18 cellular contexts compared by ENCODE assay signal in genomic region chr6:71410681-71411080, GRCh38.
DNase-seq lines count a peak whose midpoint lies in the region; FAIRE-seq and TF ChIP-seq lines count a peak whose summit lies in the region.
"Had no signal": no experiment of that assay in that cellular context is flagged by ENCODE, and none has a peak within 500 bp of the region (broad histone marks: within the 10 kb centered on the region; RNA-seq: fewer than 3 reads in every experiment).

No MANE protein-coding gene starts in this region.

- peaks cover 39% of the 10 kb centered on the region for H3K36me3 Mint-ChIP-seq in osteocyte (ENCODE audit: unreplicated experiment)
- H3K36me3 Mint-ChIP-seq in type B pancreatic cell, result peaks cover 40% of the 10 kb centered on the region
- H3K36me3 Mint-ChIP-seq: activated naive CD4-positive, alpha-beta T cell treated with anti-CD3 and anti-CD28 coated beads, Interleukin-2, amount 50 U/mL, for 72 hours; natural killer cell treated with Interleukin-12 subunit alpha and Interleukin-12 subunit beta and Interleukin-15 and Interleukin-18, amount 100 ng/mL, for 72 hours had no signal

- H3K27ac Mint-ChIP-seq in osteocyte (ENCODE audit: unreplicated experiment) (peak overlapping the region; percentile 70), type B pancreatic cell (no peak overlapping the region)
- H3K27ac Mint-ChIP-seq: activated naive CD4-positive, alpha-beta T cell treated with anti-CD3 and anti-CD28 coated beads, Interleukin-2, amount 50 U/mL, for 72 hours; effector memory CD8-positive, alpha-beta T cell; natural killer cell treated with Interleukin-12 subunit alpha and Interleukin-12 subunit beta and Interleukin-15 and Interleukin-18, amount 100 ng/mL, for 72 hours had no signal

- peak overlapping the region; percentile 92 for H3K27ac ChIP-seq in epithelial cell of prostate
- H3K27ac ChIP-seq: cardiac muscle cell had no signal

- DNase-seq in Caki2 (ENCODE audit: low read depth) (peak; percentile 65), HTR-8/SVneo (ENCODE audit: insufficient read length, low spot score) (no peak), epithelial cell of prostate (ENCODE audit: low read depth, low spot score) (no peak), osteocyte (ENCODE audit: extremely low spot score, unreplicated experiment) (no peak), T-helper 1 cell (no peak), type B pancreatic cell (ENCODE audit: extremely low spot score, unreplicated experiment) (no peak), middle frontal gyrus (ENCODE audit: extremely low spot score, low spot score) (no peak)
- DNase-seq in activated CD4-positive, alpha-beta T cell treated with anti-CD3 and anti-CD28 coated beads for 48 hours, result no peak
- DNase-seq: activated CD4-positive, alpha-beta T cell treated with anti-CD3 and anti-CD28 coated beads for 4 hours; effector memory CD8-positive, alpha-beta T cell; NCI-H1048; NCI-H526 treated with DMSO at 0.1 percent for 48 hours; OCI-M1; retina; SK-N-SH had no signal

- TF ChIP-seq CTCF in osteocyte (IDR thresholded peaks at IDR 0.05) (no peak), type B pancreatic cell (conservative IDR thresholded peaks at IDR 0.05) (no peak)

- FAIRE-seq in HTR-8/SVneo (lab: Jason Lieb, UNC), result peak; percentile 13

- H3K4me3 Mint-ChIP-seq in osteocyte (ENCODE audit: unreplicated experiment), result no peak overlapping the region
- H3K4me3 Mint-ChIP-seq in type B pancreatic cell, result no peak overlapping the region
- H3K4me3 Mint-ChIP-seq: effector memory CD8-positive, alpha-beta T cell; natural killer cell treated with Interleukin-12 subunit alpha and Interleukin-12 subunit beta and Interleukin-15 and Interleukin-18, amount 100 ng/mL, for 72 hours had no signal

- H3K9me3 Mint-ChIP-seq in osteocyte (ENCODE audit: unreplicated experiment), result no peaks in the 10 kb centered on the region
- H3K9me3 Mint-ChIP-seq in type B pancreatic cell, result no peaks in the 10 kb centered on the region
- H3K9me3 Mint-ChIP-seq: activated naive CD4-positive, alpha-beta T cell treated with anti-CD3 and anti-CD28 coated beads, Interleukin-2, amount 50 U/mL, for 72 hours; effector memory CD8-positive, alpha-beta T cell had no signal

- H3K27me3 Mint-ChIP-seq in osteocyte (ENCODE audit: unreplicated experiment) (no peaks in the 10 kb centered on the region), type B pancreatic cell (no peaks in the 10 kb centered on the region)

- peaks cover 70% of the 10 kb centered on the region for H3K4me1 Mint-ChIP-seq in osteocyte (ENCODE audit: unreplicated experiment)
- H3K4me1 Mint-ChIP-seq in type B pancreatic cell (ENCODE audit: unreplicated experiment), result peaks cover 23% of the 10 kb centered on the region

- in situ Hi-C loops in Caki2 (cut with HindIII; ENCODE audit: low pct_unique_long_range_greater_than_20kb, low sequenced_read_pairs), result no loop called here
